Comparison of ENCODE assay signal across 18 cellular contexts in the genomic region with DNA sequence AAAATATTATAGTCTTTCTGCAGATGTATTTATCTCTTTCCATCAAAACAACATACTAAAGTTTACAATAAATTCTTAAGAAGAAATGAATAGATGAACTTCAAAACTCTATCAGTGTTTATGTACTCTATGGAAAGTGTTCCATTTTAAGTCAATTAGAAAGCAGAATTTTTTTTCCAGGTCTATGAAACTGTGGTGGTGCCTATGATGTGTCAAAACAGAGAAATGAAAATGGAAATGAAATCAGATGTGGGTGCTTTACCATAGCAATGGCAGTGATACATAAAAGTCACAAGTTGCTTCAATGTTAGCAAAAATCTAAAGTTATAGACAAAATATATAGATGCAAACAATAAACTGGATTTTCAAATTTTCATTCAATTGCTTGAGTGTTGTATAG.
DNase-seq lines count a peak whose midpoint lies in the region; ATAC-seq, FAIRE-seq and TF ChIP-seq lines count a peak whose summit lies in the region.
"Had no signal": no experiment of that assay in that cellular context is flagged by ENCODE, and none has a peak within 500 bp of the region (broad histone marks: within the 10 kb centered on the region; RNA-seq: fewer than 3 reads in every experiment).

No MANE protein-coding gene starts in this region.

- no peak for TF ChIP-seq EP300 in GM12878 (IDR thresholded peaks at IDR 0.05; ENCODE audit: borderline replicate concordance in 1 of 2, control insufficient read depth in 1 of 2, low read depth in 2 of 2, low read length in 2 of 2)

- H3K4me1 Mint-ChIP-seq in stimulated activated naive CD8-positive, alpha-beta T cell treated with anti-CD3 and anti-CD28 coated beads, Interleukin-15, amount 100 ng/mL, for 72 hours, result peaks cover 7% of the 10 kb centered on the region
- no peaks in the 10 kb centered on the region for H3K4me1 Mint-ChIP-seq in activated naive CD4-positive, alpha-beta T cell treated with anti-CD3 and anti-CD28 coated beads, Interleukin-2, amount 10 ng/mL, durations not matched to agents 7 days and 5 days

- in situ Hi-C loops in GM12878 (cut with MboI), result no loop called here

- TF ChIP-seq CTCF in GM12878 (IDR thresholded peaks at IDR 0.05 in 2 of 3, conservative IDR thresholded peaks at IDR 0.05 in 1 of 3; ENCODE audit: control insufficient read depth in 2 of 3, extremely low read depth in 1 of 3, insufficient read depth in 1 of 3, low read depth in 3 of 3, low read length in 3 of 3), result no peak

- FAIRE-seq in GM12878 (lab: Jason Lieb, UNC), result no peak
- FAIRE-seq: G401.6, GM19239, H1 had no signal

- H3K9me3 Mint-ChIP-seq in stimulated activated naive CD8-positive, alpha-beta T cell treated with anti-CD3 and anti-CD28 coated beads, Interleukin-15, amount 100 ng/mL, for 72 hours, result peaks cover 22 to 27% of the 10 kb centered on the region in 2 donors
- peaks cover 20% of the 10 kb centered on the region for H3K9me3 Mint-ChIP-seq in activated naive CD4-positive, alpha-beta T cell treated with anti-CD3 and anti-CD28 coated beads, Interleukin-2, amount 10 ng/mL, durations not matched to agents 7 days and 5 days

- SMC1A ChIA-PET in GM12878 (lab: Charles Lee; ENCODE audit: uncharacterized antibody, unreplicated experiment), result no interaction called here

- intact Hi-C loops in GM12878 (cut with micrococcal nuclease; ENCODE audit: unreplicated experiment), result no loop called here

- ATAC-seq in stimulated activated naive CD8-positive, alpha-beta T cell treated with anti-CD3 and anti-CD28 coated beads, Interleukin-15, amount 100 ng/mL, for 72 hours, result peak; percentile 42
- ATAC-seq in stimulated activated naive CD8-positive, alpha-beta T cell treated with anti-CD3 and anti-CD28 coated beads, Interleukin-15, Interleukin-2, amounts not matched to agents 100 U/mL and 50 U/mL, for 24 hours, result no peak
- ATAC-seq in GM12878, result 0 out of 3 replicates have a peak, but pooled peaks have one; percentile 20

- H3K36me3 Mint-ChIP-seq in activated naive CD4-positive, alpha-beta T cell treated with anti-CD3 and anti-CD28 coated beads, Interleukin-2, amount 10 ng/mL, durations not matched to agents 7 days and 5 days, result peaks cover 8% of the 10 kb centered on the region

- H3K27ac Mint-ChIP-seq in stimulated activated naive CD8-positive, alpha-beta T cell treated with anti-CD3 and anti-CD28 coated beads, Interleukin-15, amount 100 ng/mL, for 72 hours, result peak overlapping the region in 1 of 2 donors; percentile 49
- no peak overlapping the region for H3K27ac Mint-ChIP-seq in activated naive CD4-positive, alpha-beta T cell treated with anti-CD3 and anti-CD28 coated beads, Interleukin-2, amount 10 ng/mL, durations not matched to agents 7 days and 5 days
- H3K27ac Mint-ChIP-seq: CD4-positive, alpha-beta memory T cell had no signal

- H3K4me3 ChIP-seq in GM12878, result no peak overlapping the region
- H3K4me3 ChIP-seq: GM23248 had no signal

- no peak overlapping the region for H3K4me2 ChIP-seq in GM12878 (ENCODE audit: control insufficient read depth, insufficient read depth)

- no peak overlapping the region for H3K27ac ChIP-seq in GM12878 (ENCODE audit: control insufficient read depth, insufficient read depth)
- H3K27ac ChIP-seq: GM23248 had no signal

- DNase-seq in stimulated activated naive CD8-positive, alpha-beta T cell treated with anti-CD3 and anti-CD28 coated beads, Interleukin-15, amount 100 ng/mL, for 72 hours, result no peak
- no peak for DNase-seq in stimulated activated naive CD8-positive, alpha-beta T cell treated with anti-CD3 and anti-CD28 coated beads, Interleukin-15, Interleukin-2, amounts not matched to agents 100 U/mL and 50 U/mL, for 24 hours
- DNase-seq in MV-4-11 (lab: John Stamatoyannopoulos, UW) (peak; percentile 39), GM12878 (ENCODE audit: low read depth, low spot score) (no peak)
- DNase-seq in activated naive CD4-positive, alpha-beta T cell treated with anti-CD3 and anti-CD28 coated beads, Interleukin-2, amount 10 ng/mL, durations not matched to agents 7 days and 5 days, result no peak
- DNase-seq in stimulated activated CD4-positive, alpha-beta T cell treated with anti-CD3 and anti-CD28 coated beads, Interleukin-12 subunit alpha, Interleukin-12 subunit beta, amount 100 ng/mL, for 4 hours, result no peak
- DNase-seq: 8988T; C1 segment of cervical spinal cord; Calu3; CD4-positive, alpha-beta memory T cell; COR-L47; DMS53; DMS79 treated with DMSO at 0.1 percent for 48 hours; GM23248; HCEC 1CT had no signal

- H3K9ac ChIP-seq in GM12878 (ENCODE audit: control insufficient read depth, insufficient read depth, low read length), result no peak overlapping the region
- H3K9ac ChIP-seq: GM23248 had no signal

- TF ChIP-seq POLR2A in GM12878 (IDR thresholded peaks at IDR 0.05; ENCODE audit: low read depth, low read length), result no peak

- RAD21 ChIA-PET in GM12878 (lab: Charles Lee; ENCODE audit: unreplicated experiment), result no interaction called here

- no peak overlapping the region for H3K4me3 Mint-ChIP-seq in stimulated activated naive CD8-positive, alpha-beta T cell treated with anti-CD3 and anti-CD28 coated beads, Interleukin-15, amount 100 ng/mL, for 72 hours
- no peak overlapping the region for H3K4me3 Mint-ChIP-seq in activated naive CD4-positive, alpha-beta T cell treated with anti-CD3 and anti-CD28 coated beads, Interleukin-2, amount 10 ng/mL, durations not matched to agents 7 days and 5 days

- no peak overlapping the region for H2AFZ ChIP-seq in GM12878 (ENCODE audit: control insufficient read depth, low read depth, low read length)
- H2AFZ ChIP-seq: GM23248 had no signal

- H3K27me3 Mint-ChIP-seq in stimulated activated naive CD8-positive, alpha-beta T cell treated with anti-CD3 and anti-CD28 coated beads, Interleukin-15, amount 100 ng/mL, for 72 hours, result peaks cover 8% of the 10 kb centered on the region
- peaks cover 8% of the 10 kb centered on the region for H3K27me3 Mint-ChIP-seq in activated naive CD4-positive, alpha-beta T cell treated with anti-CD3 and anti-CD28 coated beads, Interleukin-2, amount 10 ng/mL, durations not matched to agents 7 days and 5 days

- no peak for TF ChIP-seq RAD21 in GM12878 (IDR thresholded peaks at IDR 0.05; ENCODE audit: insufficient read depth, low read depth, low read length)

- peaks cover 5% of the 10 kb centered on the region; the same call in 2 of the 3 replicates for H3K9me3 ChIP-seq in GM12878 (replicated peaks; ENCODE audit: control insufficient read depth, insufficient read depth, low read length)

- no peaks in the 10 kb centered on the region for H3K79me2 ChIP-seq in GM12878 (ENCODE audit: control insufficient read depth, insufficient read depth, low read length)

- POLR2A ChIA-PET in GM12878 (lab: Charles Lee), result no interaction called here

- H3K36me3 ChIP-seq in GM12878 (ENCODE audit: control insufficient read depth in 2 of 2, insufficient read depth in 2 of 2, low read length in 1 of 2), result no peaks in the 10 kb centered on the region

- no peaks in the 10 kb centered on the region for H3K27me3 ChIP-seq in GM12878 (replicated peaks in 1 of 2; ENCODE audit: control insufficient read depth in 2 of 2, insufficient read depth in 2 of 2, low read length in 1 of 2)

- no TSS peak for BruUV-seq in GM12878 (replicated peaks; lab: Mats Ljungman, UMichigan)

- CTCF ChIA-PET in GM12878 (lab: Yijun Ruan, JAX), result no interaction called here
- CTCF ChIA-PET in activated naive CD4-positive, alpha-beta T cell treated with anti-CD3 and anti-CD28 coated beads, Interleukin-2, amount 10 ng/mL, durations not matched to agents 7 days and 5 days (lab: Charles Lee), result no interaction called here

- H4K20me1 ChIP-seq in GM12878 (ENCODE audit: control insufficient read depth, insufficient read depth), result no peaks in the 10 kb centered on the region

- H3K4me1 ChIP-seq in GM12878 (ENCODE audit: control insufficient read depth, insufficient read depth, low read length), result peaks cover 4% of the 10 kb centered on the region

TF ChIP-seq in GM12878, 131 proteins besides CTCF, POLR2A, EP300 and RAD21 (continues in another document):
- no peak for TF ChIP-seq ZBED1 (IDR thresholded peaks at IDR 0.05; ENCODE audit: borderline replicate concordance)
- TF ChIP-seq, protein P1, sequence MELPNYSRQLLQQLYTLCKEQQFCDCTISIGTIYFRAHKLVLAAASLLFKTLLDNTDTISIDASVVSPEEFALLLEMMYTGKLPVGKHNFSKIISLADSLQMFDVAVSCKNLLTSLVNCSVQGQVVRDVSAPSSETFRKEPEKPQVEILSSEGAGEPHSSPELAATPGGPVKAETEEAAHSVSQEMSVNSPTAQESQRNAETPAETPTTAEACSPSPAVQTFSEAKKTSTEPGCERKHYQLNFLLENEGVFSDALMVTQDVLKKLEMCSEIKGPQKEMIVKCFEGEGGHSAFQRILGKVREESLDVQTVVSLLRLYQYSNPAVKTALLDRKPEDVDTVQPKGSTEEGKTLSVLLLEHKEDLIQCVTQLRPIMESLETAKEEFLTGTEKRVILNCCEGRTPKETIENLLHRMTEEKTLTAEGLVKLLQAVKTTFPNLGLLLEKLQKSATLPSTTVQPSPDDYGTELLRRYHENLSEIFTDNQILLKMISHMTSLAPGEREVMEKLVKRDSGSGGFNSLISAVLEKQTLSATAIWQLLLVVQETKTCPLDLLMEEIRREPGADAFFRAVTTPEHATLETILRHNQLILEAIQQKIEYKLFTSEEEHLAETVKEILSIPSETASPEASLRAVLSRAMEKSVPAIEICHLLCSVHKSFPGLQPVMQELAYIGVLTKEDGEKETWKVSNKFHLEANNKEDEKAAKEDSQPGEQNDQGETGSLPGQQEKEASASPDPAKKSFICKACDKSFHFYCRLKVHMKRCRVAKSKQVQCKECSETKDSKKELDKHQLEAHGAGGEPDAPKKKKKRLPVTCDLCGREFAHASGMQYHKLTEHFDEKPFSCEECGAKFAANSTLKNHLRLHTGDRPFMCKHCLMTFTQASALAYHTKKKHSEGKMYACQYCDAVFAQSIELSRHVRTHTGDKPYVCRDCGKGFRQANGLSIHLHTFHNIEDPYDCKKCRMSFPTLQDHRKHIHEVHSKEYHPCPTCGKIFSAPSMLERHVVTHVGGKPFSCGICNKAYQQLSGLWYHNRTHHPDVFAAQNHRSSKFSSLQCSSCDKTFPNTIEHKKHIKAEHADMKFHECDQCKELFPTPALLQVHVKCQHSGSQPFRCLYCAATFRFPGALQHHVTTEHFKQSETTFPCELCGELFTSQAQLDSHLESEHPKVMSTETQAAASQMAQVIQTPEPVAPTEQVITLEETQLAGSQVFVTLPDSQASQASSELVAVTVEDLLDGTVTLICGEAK (IDR thresholded peaks at IDR 0.05; ENCODE audit: borderline replicate concordance), result no peak
- TF ChIP-seq SUPT20H (IDR thresholded peaks at IDR 0.05; ENCODE audit: borderline replicate concordance, control insufficient read depth, low read depth, low read length), result no peak
- TF ChIP-seq IRF4 (IDR thresholded peaks at IDR 0.05; ENCODE audit: low read depth, low read length), result no peak
- no peak for TF ChIP-seq RELA (IDR thresholded peaks at IDR 0.05; ENCODE audit: borderline replicate concordance, partially characterized antibody)
- no peak for TF ChIP-seq JUND (IDR thresholded peaks at IDR 0.05; ENCODE audit: low read depth, low read length)
- no peak for TF ChIP-seq FOXM1 (IDR thresholded peaks at IDR 0.05; ENCODE audit: low read depth, low read length)
- no peak for TF ChIP-seq ZNF384 (IDR thresholded peaks at IDR 0.05; ENCODE audit: borderline replicate concordance, low read depth, low read length)
- no peak for TF ChIP-seq CHD1 (IDR thresholded peaks at IDR 0.05; ENCODE audit: low read depth, low read length)
